In the genomic region with DNA sequence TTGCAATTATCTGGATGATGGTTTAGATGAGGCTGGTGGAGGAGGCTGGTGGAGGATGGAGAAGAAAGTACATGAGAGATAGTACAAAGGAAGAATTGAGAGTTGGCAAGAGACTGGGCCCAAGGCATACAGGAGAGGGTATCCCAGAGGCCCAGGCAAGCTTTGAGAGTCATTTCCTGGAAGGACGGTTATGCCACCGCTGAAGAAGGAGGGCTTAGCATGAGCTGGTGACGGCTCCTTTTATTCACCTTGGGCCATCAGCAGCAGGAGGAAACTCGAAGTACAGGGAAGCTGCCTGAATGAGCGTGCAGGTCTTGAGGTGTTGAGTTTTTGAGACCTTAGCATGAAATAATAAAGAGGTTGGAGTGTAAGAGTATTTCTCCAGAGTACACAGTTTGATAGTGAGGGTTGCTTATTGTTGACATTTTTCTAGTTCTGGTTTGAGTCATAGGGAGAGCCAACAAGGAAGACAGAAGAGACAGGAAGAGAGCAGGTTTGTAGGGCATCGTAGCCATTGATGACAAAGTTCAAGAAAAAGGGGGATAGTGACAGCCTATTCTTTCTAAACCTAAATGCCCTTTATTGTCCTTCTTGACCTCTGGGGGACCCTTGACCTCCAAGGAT, we compare ENCODE assay signal across 2 cellular contexts.
TF ChIP-seq lines count a peak whose summit lies in the region.

No MANE protein-coding gene starts in this region.

TF ChIP-seq in SK-N-SH, 30 proteins besides CTCF, POLR2A, EP300 and RAD21 (continued from another document):
- no peak for TF ChIP-seq TAF1 (IDR thresholded peaks at IDR 0.05; ENCODE audit: borderline replicate concordance, low read depth, low read length)
- TF ChIP-seq, protein P1, sequence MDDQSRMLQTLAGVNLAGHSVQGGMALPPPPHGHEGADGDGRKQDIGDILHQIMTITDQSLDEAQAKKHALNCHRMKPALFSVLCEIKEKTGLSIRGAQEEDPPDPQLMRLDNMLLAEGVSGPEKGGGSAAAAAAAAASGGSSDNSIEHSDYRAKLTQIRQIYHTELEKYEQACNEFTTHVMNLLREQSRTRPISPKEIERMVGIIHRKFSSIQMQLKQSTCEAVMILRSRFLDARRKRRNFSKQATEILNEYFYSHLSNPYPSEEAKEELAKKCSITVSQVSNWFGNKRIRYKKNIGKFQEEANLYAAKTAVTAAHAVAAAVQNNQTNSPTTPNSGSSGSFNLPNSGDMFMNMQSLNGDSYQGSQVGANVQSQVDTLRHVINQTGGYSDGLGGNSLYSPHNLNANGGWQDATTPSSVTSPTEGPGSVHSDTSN (IDR thresholded peaks at IDR 0.05), result no peak
- TF ChIP-seq, protein P2, sequence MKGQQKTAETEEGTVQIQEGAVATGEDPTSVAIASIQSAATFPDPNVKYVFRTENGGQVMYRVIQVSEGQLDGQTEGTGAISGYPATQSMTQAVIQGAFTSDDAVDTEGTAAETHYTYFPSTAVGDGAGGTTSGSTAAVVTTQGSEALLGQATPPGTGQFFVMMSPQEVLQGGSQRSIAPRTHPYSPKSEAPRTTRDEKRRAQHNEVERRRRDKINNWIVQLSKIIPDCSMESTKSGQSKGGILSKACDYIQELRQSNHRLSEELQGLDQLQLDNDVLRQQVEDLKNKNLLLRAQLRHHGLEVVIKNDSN (IDR thresholded peaks at IDR 0.05; ENCODE audit: borderline replicate concordance, low read depth), result no peak
- TF ChIP-seq GATA2 (CRISPR knock-in tag; IDR thresholded peaks at IDR 0.05), result no peak
- no peak for TF ChIP-seq FOXJ3 (CRISPR knock-in tag; IDR thresholded peaks at IDR 0.05)
- no peak for TF ChIP-seq RFX5 (IDR thresholded peaks at IDR 0.05; ENCODE audit: low read length)

TF ChIP-seq in SK-N-SH treated with all-trans-retinoic acid at 6 μM for 48 hours, 23 proteins besides CTCF, POLR2A, EP300 and RAD21 (continued from another document):
- TF ChIP-seq, protein P3, sequence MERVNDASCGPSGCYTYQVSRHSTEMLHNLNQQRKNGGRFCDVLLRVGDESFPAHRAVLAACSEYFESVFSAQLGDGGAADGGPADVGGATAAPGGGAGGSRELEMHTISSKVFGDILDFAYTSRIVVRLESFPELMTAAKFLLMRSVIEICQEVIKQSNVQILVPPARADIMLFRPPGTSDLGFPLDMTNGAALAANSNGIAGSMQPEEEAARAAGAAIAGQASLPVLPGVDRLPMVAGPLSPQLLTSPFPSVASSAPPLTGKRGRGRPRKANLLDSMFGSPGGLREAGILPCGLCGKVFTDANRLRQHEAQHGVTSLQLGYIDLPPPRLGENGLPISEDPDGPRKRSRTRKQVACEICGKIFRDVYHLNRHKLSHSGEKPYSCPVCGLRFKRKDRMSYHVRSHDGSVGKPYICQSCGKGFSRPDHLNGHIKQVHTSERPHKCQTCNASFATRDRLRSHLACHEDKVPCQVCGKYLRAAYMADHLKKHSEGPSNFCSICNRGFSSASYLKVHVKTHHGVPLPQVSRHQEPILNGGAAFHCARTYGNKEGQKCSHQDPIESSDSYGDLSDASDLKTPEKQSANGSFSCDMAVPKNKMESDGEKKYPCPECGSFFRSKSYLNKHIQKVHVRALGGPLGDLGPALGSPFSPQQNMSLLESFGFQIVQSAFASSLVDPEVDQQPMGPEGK (CRISPR knock-in tag; IDR thresholded peaks at IDR 0.05; ENCODE audit: borderline replicate concordance), result no peak
- TF ChIP-seq ISL1 (CRISPR knock-in tag; IDR thresholded peaks at IDR 0.05) (no peak), ZFP3 (CRISPR knock-in tag; IDR thresholded peaks at IDR 0.05) (no peak), ESRRG (CRISPR knock-in tag; IDR thresholded peaks at IDR 0.05) (no peak), ARNTL (CRISPR knock-in tag; IDR thresholded peaks at IDR 0.05; ENCODE audit: borderline replicate concordance, low read depth) (no peak), BACH2 (CRISPR knock-in tag; IDR thresholded peaks at IDR 0.05; ENCODE audit: borderline replicate concordance) (no peak), ZNF8 (CRISPR knock-in tag; IDR thresholded peaks at IDR 0.05) (no peak)
- TF ChIP-seq, protein P4, sequence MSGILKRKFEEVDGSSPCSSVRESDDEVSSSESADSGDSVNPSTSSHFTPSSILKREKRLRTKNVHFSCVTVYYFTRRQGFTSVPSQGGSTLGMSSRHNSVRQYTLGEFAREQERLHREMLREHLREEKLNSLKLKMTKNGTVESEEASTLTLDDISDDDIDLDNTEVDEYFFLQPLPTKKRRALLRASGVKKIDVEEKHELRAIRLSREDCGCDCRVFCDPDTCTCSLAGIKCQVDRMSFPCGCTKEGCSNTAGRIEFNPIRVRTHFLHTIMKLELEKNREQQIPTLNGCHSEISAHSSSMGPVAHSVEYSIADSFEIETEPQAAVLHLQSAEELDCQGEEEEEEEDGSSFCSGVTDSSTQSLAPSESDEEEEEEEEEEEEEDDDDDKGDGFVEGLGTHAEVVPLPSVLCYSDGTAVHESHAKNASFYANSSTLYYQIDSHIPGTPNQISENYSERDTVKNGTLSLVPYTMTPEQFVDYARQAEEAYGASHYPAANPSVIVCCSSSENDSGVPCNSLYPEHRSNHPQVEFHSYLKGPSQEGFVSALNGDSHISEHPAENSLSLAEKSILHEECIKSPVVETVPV (CRISPR knock-in tag; IDR thresholded peaks at IDR 0.05), result no peak
